ENCODE assay signal across 8 cellular contexts in the genomic region with DNA sequence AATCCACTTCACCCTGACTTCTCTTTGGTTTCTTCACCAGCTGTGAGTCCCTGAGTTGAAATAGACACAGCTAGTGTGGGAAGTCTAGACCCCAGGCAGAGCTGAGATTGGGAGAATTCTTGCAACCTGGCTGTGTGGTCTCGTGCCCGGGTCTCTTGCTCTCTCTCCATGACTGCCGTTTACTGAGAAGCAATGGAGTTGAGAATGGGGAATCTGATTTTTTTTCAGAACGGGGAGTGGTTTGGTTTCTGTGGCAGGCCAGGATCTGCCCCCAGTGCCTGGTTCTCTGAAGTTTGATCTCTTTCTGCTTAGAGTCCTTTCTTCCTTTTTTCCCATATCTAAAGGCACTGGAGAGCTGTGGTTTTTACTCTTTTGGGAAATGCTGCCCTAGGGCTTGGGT. TPM values are rescaled to one million over a fixed set of nuclear protein-coding genes. Genes with fewer than 3 reads are reported as not detected.
A peak's percentile ranks its signal among the peaks of the same experiment; 100 is the strongest.
DNase-seq lines count a peak whose midpoint lies in the region; ATAC-seq, FAIRE-seq and TF ChIP-seq lines count a peak whose summit lies in the region.

No MANE protein-coding gene starts in this region.

- TF ChIP-seq EP300 in H1 (IDR thresholded peaks at IDR 0.05; ENCODE audit: borderline replicate concordance in 1 of 2, low read depth in 2 of 2, low read length in 2 of 2), result no peak

- TF ChIP-seq CTCF in OCI-LY1 (IDR thresholded peaks at IDR 0.05; ENCODE audit: low read length), result no peak
- TF ChIP-seq CTCF in H1 (IDR thresholded peaks at IDR 0.05; ENCODE audit: control extremely low read depth in 1 of 3, insufficient read depth in 1 of 3, low read depth in 1 of 3, low read length in 3 of 3), result no peak
- no peak for TF ChIP-seq CTCF in osteocyte (IDR thresholded peaks at IDR 0.05)

- H3K56ac ChIP-seq in H1 (replicated peaks; ENCODE audit: insufficient read length, low read depth, low read length), result no peak overlapping the region

- no peak overlapping the region for H3K4ac ChIP-seq in H1 (replicated peaks; ENCODE audit: insufficient read length, low read depth, low read length)

- H3K18ac ChIP-seq in H1 (ENCODE audit: extremely low read depth, low read length), result no peak overlapping the region

- H3K9me3 ChIP-seq in OCI-LY1 (ENCODE audit: low read length), result no peaks in the 10 kb centered on the region
- H3K9me3 ChIP-seq in H1 (ENCODE audit: insufficient read depth in 2 of 2, low read depth in 1 of 2, low read length in 1 of 2), result no peaks in the 10 kb centered on the region

- H3K27ac Mint-ChIP-seq in osteocyte (ENCODE audit: unreplicated experiment), result peak overlapping the region; percentile 90

- peaks cover 9% of the 10 kb centered on the region for H3K36me3 Mint-ChIP-seq in osteocyte (ENCODE audit: unreplicated experiment)

- H3K4me3 ChIP-seq in OCI-LY1 (ENCODE audit: low read depth, low read length, poor library complexity, severe bottlenecking) (peak overlapping the region; percentile 89), H1 (ENCODE audit: extremely low read depth in 1 of 4, insufficient read depth in 2 of 4, low read depth in 3 of 4, low read length in 4 of 4) (peak overlapping the region; percentile 79 to 89 (median 82); a peak in 5 of 8 replicates)

- no peak overlapping the region for H4K5ac ChIP-seq in H1 (ENCODE audit: insufficient read length, low read depth, low read length)

- H3K23ac ChIP-seq in H1 (ENCODE audit: insufficient read length), result no peak overlapping the region

- ATAC-seq in GM19463 (IDR thresholded peaks at IDR 0.05; ENCODE audit: unreplicated experiment), result no peak

- no peaks in the 10 kb centered on the region for H3K9me3 Mint-ChIP-seq in osteocyte (ENCODE audit: unreplicated experiment)

- H3K36me3 ChIP-seq in OCI-LY1 (ENCODE audit: insufficient read depth, low read length) (peaks cover 10% of the 10 kb centered on the region; the same call in 1 of the 2 replicates), H1 (ENCODE audit: control insufficient read depth in 2 of 4, insufficient read depth in 4 of 4, low read length in 3 of 4) (peaks cover 0 to 6% (median 4%) of the 10 kb centered on the region in 4 experiments; a peak in 2 of 8 replicates)

- H3K4me2 ChIP-seq in OCI-LY1 (ENCODE audit: low read length), result peak overlapping the region; percentile 98
- H3K4me2 ChIP-seq in H1 (ENCODE audit: insufficient read depth in 1 of 2, low read depth in 2 of 2, low read length in 2 of 2), result peak overlapping the region; percentile 87 to 96

- peaks cover 27% of the 10 kb centered on the region for H3K4me1 Mint-ChIP-seq in osteocyte (ENCODE audit: unreplicated experiment)

- peak overlapping the region; percentile 78; the same call in 1 of the 2 replicates for H3K9ac ChIP-seq in OCI-LY1 (ENCODE audit: low read length)
- H3K9ac ChIP-seq in H1 (replicated peaks in 1 of 4; ENCODE audit: extremely low read depth in 1 of 4, low read depth in 3 of 4, low read length in 3 of 4), result no peak overlapping the region; a peak in 1 of 7 replicates

- no peaks in the 10 kb centered on the region for H3K79me1 ChIP-seq in H1 (ENCODE audit: low read depth, low read length)

- H2AFZ ChIP-seq in OCI-LY1 (ENCODE audit: low read length), result no peak overlapping the region
- H2AFZ ChIP-seq in H1 (ENCODE audit: low read length), result no peak overlapping the region

- H2AK5ac ChIP-seq in H1 (ENCODE audit: low read depth, low read length), result no peak overlapping the region

- H4K20me1 ChIP-seq in OCI-LY1 (ENCODE audit: insufficient read depth, low read length) (no peaks in the 10 kb centered on the region), H1 (replicated peaks in 1 of 2; ENCODE audit: control insufficient read depth in 1 of 2, insufficient read depth in 2 of 2, low read length in 2 of 2) (peaks cover 1 to 4% of the 10 kb centered on the region in 2 experiments)

- no peak overlapping the region for H3K14ac ChIP-seq in H1 (ENCODE audit: insufficient read length)

- no peak overlapping the region for H2BK5ac ChIP-seq in H1 (ENCODE audit: low read depth, low read length)

- DNase-seq in ELF-1 (ENCODE audit: low read depth, low spot score) (peak; percentile 41), H1 (ENCODE audit: low read depth in 1 of 2, low spot score in 2 of 2) (no peak), osteocyte (ENCODE audit: extremely low spot score, unreplicated experiment) (peak; percentile 71), NCI-H128 (lab: John Stamatoyannopoulos, UW; ENCODE audit: unreplicated experiment) (no peak), hypothalamus (lab: John Stamatoyannopoulos, UW) (no peak), SIG-M5 (lab: John Stamatoyannopoulos, UW) (no peak)

- H2BK15ac ChIP-seq in H1 (ENCODE audit: low read length), result no peak overlapping the region

- no peak for TF ChIP-seq RAD21 in H1 (IDR thresholded peaks at IDR 0.05 in 1 of 2, conservative IDR thresholded peaks at IDR 0.05 in 1 of 2; ENCODE audit: low read depth in 2 of 2, low read length in 2 of 2)

- POLR2A ChIA-PET in H1 (lab: Charles Lee; ENCODE audit: partially characterized antibody), result interaction anchor here (0.6 to 12.6 kb wide), 15 partner anchors 10 to 438 kb away, joined by 3 to 153 read pairs (median 4); a partner anchor contains a TSS

- no peak overlapping the region for H2BK12ac ChIP-seq in H1 (ENCODE audit: low read depth, low read length)

- H3K4me1 ChIP-seq in OCI-LY1 (ENCODE audit: insufficient read depth, low read length, severe bottlenecking) (peaks cover 32% of the 10 kb centered on the region), H1 (replicated peaks in 1 of 4; ENCODE audit: control insufficient read depth in 3 of 4, insufficient read depth in 4 of 4, low read length in 3 of 4) (peaks cover 6 to 16% (median 12%) of the 10 kb centered on the region in 4 experiments)

- WGBS in H1 (ENCODE audit: extremely low coverage in 1 of 2, insufficient coverage in 1 of 2, insufficient read length in 1 of 2, insufficient replicate concordance in 2 of 2, low coverage in 1 of 2, low lambda C conversion rate in 2 of 2, missing lambda C conversion rate in 1 of 2), 2 experiments, result 81% methylated on average over 4 of the region's 4 CpGs; no CpG with 5 or more reads in 1 of the 2 experiments

- CTCF ChIA-PET in H1 (lab: Charles Lee; ENCODE audit: partially characterized antibody), result interaction anchor here (0.6 to 14.0 kb wide), 18 partner anchors 8 to 389 kb away, joined by 3 to 359 read pairs (median 5); a partner anchor contains a TSS

- H4K8ac ChIP-seq in H1 (ENCODE audit: extremely low read depth, insufficient read depth, low read length), result no peak overlapping the region

- H3K9me2 ChIP-seq in OCI-LY1 (ENCODE audit: low read depth, low read length), result no peaks in the 10 kb centered on the region

- H2BK120ac ChIP-seq in H1 (replicated peaks; ENCODE audit: low read depth, low read length), result no peak overlapping the region

- H3K79me2 ChIP-seq in OCI-LY1 (ENCODE audit: insufficient read depth, low read length) (no peaks in the 10 kb centered on the region), H1 (ENCODE audit: control insufficient read depth in 1 of 2, insufficient read depth in 2 of 2, low read length in 2 of 2) (no peaks in the 10 kb centered on the region)

- H3K27me3 ChIP-seq in OCI-LY1 (ENCODE audit: insufficient read depth, low read length) (no peaks in the 10 kb centered on the region), H1 (replicated peaks in 1 of 4; ENCODE audit: control insufficient read depth in 3 of 4, extremely low read depth in 1 of 4, insufficient read depth in 3 of 4, low read length in 3 of 4) (no peaks in the 10 kb centered on the region)

- H3K4me3 Mint-ChIP-seq in osteocyte (ENCODE audit: unreplicated experiment), result peak overlapping the region; percentile 95

- peaks cover 11% of the 10 kb centered on the region for H3K23me2 ChIP-seq in H1 (ENCODE audit: low read depth, low read length)

- H3K27ac ChIP-seq in OCI-LY1 (ENCODE audit: low read depth, low read length, poor library complexity, severe bottlenecking) (peak overlapping the region; percentile 60), H1 (ENCODE audit: low read depth, low read length) (no peak overlapping the region)

- H3K27me3 Mint-ChIP-seq in osteocyte (ENCODE audit: unreplicated experiment), result no peaks in the 10 kb centered on the region

- no peak overlapping the region for H2BK20ac ChIP-seq in H1 (ENCODE audit: low read length)

- no peaks in the 10 kb centered on the region for H3F3A ChIP-seq in OCI-LY1 (ENCODE audit: insufficient read depth, low read length)

- no peak for TF ChIP-seq POLR2A in H1 (IDR thresholded peaks at IDR 0.05; ENCODE audit: control extremely low read depth in 1 of 2, low read depth in 2 of 2, low read length in 2 of 2)

- FAIRE-seq in H1 (lab: Jason Lieb, UNC), result no peak

- H4K91ac ChIP-seq in H1 (replicated peaks; ENCODE audit: insufficient read length, low read length), result no peak overlapping the region

RNA-seq across cellular contexts. Expression of a gene that starts 1.5 kb away (rescaled TPM):
- 14.6 and 18.5 TPM in 2 replicates for total RNA-seq in H1 (2021; fragmentation: NEBNext Ultra II Directional; extraction: Animal tissue kit (Norgen Biotek cat#: 25700))
- 21.1 and 26.7 TPM in 2 replicates for polyA plus RNA-seq in H1 (2011; rRNA removed)
- polyA plus RNA-seq in H1 (2011; cell fraction: cytosol; rRNA removed), result 15.5 TPM
- 85.9 TPM for polyA plus RNA-seq in H1 (2011; cell fraction: nucleus; rRNA removed)
- 13.3 to 18.4 TPM (median 14.8 TPM) in 4 replicates for polyA plus RNA-seq in H1 (2012, experiment 1 of 2)
- 12.4 TPM for polyA plus RNA-seq in H1 (2012, experiment 2 of 2)
- 15.5 TPM for polyA plus RNA-seq in H1 (2013, experiment 1 of 2)
- 14.7 TPM for polyA plus RNA-seq in H1 (2013, experiment 2 of 2)
- polyA minus RNA-seq in H1 (2011; rRNA and poly(A)+ RNA removed), result 27.2 and 33.9 TPM in 2 replicates
- polyA minus RNA-seq in H1 (2011; cell fraction: cytosol; rRNA and poly(A)+ RNA removed), result 12.8 TPM
- 35.6 TPM for polyA minus RNA-seq in H1 (2011; cell fraction: nucleus; rRNA and poly(A)+ RNA removed)
- total RNA-seq in osteocyte, result 65.5 and 67.3 TPM in 2 replicates

RNA-seq across cellular contexts. Expression of a gene that starts 19.1 kb away (rescaled TPM):
- total RNA-seq in H1 (2021; fragmentation: NEBNext Ultra II Directional; extraction: Animal tissue kit (Norgen Biotek cat#: 25700)), result 300 and 301 TPM in 2 replicates
- polyA plus RNA-seq in H1 (2011; rRNA removed), result 140 and 150 TPM in 2 replicates
- polyA plus RNA-seq in H1 (2011; cell fraction: cytosol; rRNA removed), result 178 TPM
- 132 TPM for polyA plus RNA-seq in H1 (2011; cell fraction: nucleus; rRNA removed)
- 186 to 274 TPM (median 201 TPM) in 4 replicates for polyA plus RNA-seq in H1 (2012, experiment 1 of 2)
- 415 TPM for polyA plus RNA-seq in H1 (2012, experiment 2 of 2)
- 193 TPM for polyA plus RNA-seq in H1 (2013, experiment 1 of 2)
- 186 TPM for polyA plus RNA-seq in H1 (2013, experiment 2 of 2)
- 97.7 and 118 TPM in 2 replicates for polyA minus RNA-seq in H1 (2011; rRNA and poly(A)+ RNA removed)
- polyA minus RNA-seq in H1 (2011; cell fraction: cytosol; rRNA and poly(A)+ RNA removed), result 36.1 TPM
- polyA minus RNA-seq in H1 (2011; cell fraction: nucleus; rRNA and poly(A)+ RNA removed), result 59.7 TPM
- 711 and 715 TPM in 2 replicates for total RNA-seq in osteocyte

RNA-seq across cellular contexts. Expression of a gene that starts 35.9 kb away (rescaled TPM):
- total RNA-seq in H1 (2021; fragmentation: NEBNext Ultra II Directional; extraction: Animal tissue kit (Norgen Biotek cat#: 25700)), result 151 and 161 TPM in 2 replicates
- 26.2 and 38.2 TPM in 2 replicates for polyA plus RNA-seq in H1 (2011; rRNA removed)
- 38.1 TPM for polyA plus RNA-seq in H1 (2011; cell fraction: cytosol; rRNA removed)
- 26.6 TPM for polyA plus RNA-seq in H1 (2011; cell fraction: nucleus; rRNA removed)
- polyA plus RNA-seq in H1 (2012, experiment 1 of 2), result 59.5 to 77.0 TPM (median 64.7 TPM) in 4 replicates
- 19.8 TPM for polyA plus RNA-seq in H1 (2012, experiment 2 of 2)
- polyA plus RNA-seq in H1 (2013, experiment 1 of 2), result 66.1 TPM
- 68.8 TPM for polyA plus RNA-seq in H1 (2013, experiment 2 of 2)
- polyA minus RNA-seq in H1 (2011; rRNA and poly(A)+ RNA removed), result 256 and 265 TPM in 2 replicates
- polyA minus RNA-seq in H1 (2011; cell fraction: cytosol; rRNA and poly(A)+ RNA removed), result 130 TPM
- 53.9 TPM for polyA minus RNA-seq in H1 (2011; cell fraction: nucleus; rRNA and poly(A)+ RNA removed)
- total RNA-seq in osteocyte, result 82.7 and 84.5 TPM in 2 replicates

RNA-seq across cellular contexts. Expression of a gene that starts 51.9 kb away (rescaled TPM):
- total RNA-seq in H1 (2021; fragmentation: NEBNext Ultra II Directional; extraction: Animal tissue kit (Norgen Biotek cat#: 25700)), result 38.5 and 45.6 TPM in 2 replicates
- polyA plus RNA-seq in H1 (2011; rRNA removed), result 23.4 and 38.8 TPM in 2 replicates
- polyA plus RNA-seq in H1 (2011; cell fraction: cytosol; rRNA removed), result 33.3 TPM
- 67.6 TPM for polyA plus RNA-seq in H1 (2011; cell fraction: nucleus; rRNA removed)
- polyA plus RNA-seq in H1 (2012, experiment 1 of 2), result 26.1 to 32.5 TPM (median 31.3 TPM) in 4 replicates
- 15.2 TPM for polyA plus RNA-seq in H1 (2012, experiment 2 of 2)
- 20.6 TPM for polyA plus RNA-seq in H1 (2013, experiment 1 of 2)
- polyA plus RNA-seq in H1 (2013, experiment 2 of 2), result 21.3 TPM
- 30.3 and 32.9 TPM in 2 replicates for polyA minus RNA-seq in H1 (2011; rRNA and poly(A)+ RNA removed)
- 23.0 TPM for polyA minus RNA-seq in H1 (2011; cell fraction: cytosol; rRNA and poly(A)+ RNA removed)
- 30.8 TPM for polyA minus RNA-seq in H1 (2011; cell fraction: nucleus; rRNA and poly(A)+ RNA removed)
- 57.5 and 65.0 TPM in 2 replicates for total RNA-seq in osteocyte

RNA-seq across cellular contexts. Expression of a gene that starts 52.5 kb away (rescaled TPM):
- 33.7 and 35.6 TPM in 2 replicates for total RNA-seq in H1 (2021; fragmentation: NEBNext Ultra II Directional; extraction: Animal tissue kit (Norgen Biotek cat#: 25700))
- polyA plus RNA-seq in H1 (2011; rRNA removed), result 34.9 and 35.3 TPM in 2 replicates
- polyA plus RNA-seq in H1 (2011; cell fraction: cytosol; rRNA removed), result 20.7 TPM
- polyA plus RNA-seq in H1 (2011; cell fraction: nucleus; rRNA removed), result 80.8 TPM
- 18.8 to 22.7 TPM (median 20.3 TPM) in 4 replicates for polyA plus RNA-seq in H1 (2012, experiment 1 of 2)
- 4.6 TPM for polyA plus RNA-seq in H1 (2012, experiment 2 of 2)
- polyA plus RNA-seq in H1 (2013, experiment 1 of 2), result 18.8 TPM
- 17.3 TPM for polyA plus RNA-seq in H1 (2013, experiment 2 of 2)
- 79.0 and 79.9 TPM in 2 replicates for polyA minus RNA-seq in H1 (2011; rRNA and poly(A)+ RNA removed)
- polyA minus RNA-seq in H1 (2011; cell fraction: cytosol; rRNA and poly(A)+ RNA removed), result 23.1 TPM
- polyA minus RNA-seq in H1 (2011; cell fraction: nucleus; rRNA and poly(A)+ RNA removed), result 39.3 TPM
- total RNA-seq in osteocyte, result 32.8 and 34.2 TPM in 2 replicates

Comparison
In these comparisons a context has a peak if more than half of its experiments do, and no peak if none do; other contexts are left out.
1. DNase-seq: peak in ELF-1 (single experiment) and osteocyte (single experiment); none in H1 (0 of 2), NCI-H128 (single experiment), hypothalamus (0 of 51) and SIG-M5 (single experiment).